Comparison of ENCODE assay signal across 19 cellular contexts in the genomic region with DNA sequence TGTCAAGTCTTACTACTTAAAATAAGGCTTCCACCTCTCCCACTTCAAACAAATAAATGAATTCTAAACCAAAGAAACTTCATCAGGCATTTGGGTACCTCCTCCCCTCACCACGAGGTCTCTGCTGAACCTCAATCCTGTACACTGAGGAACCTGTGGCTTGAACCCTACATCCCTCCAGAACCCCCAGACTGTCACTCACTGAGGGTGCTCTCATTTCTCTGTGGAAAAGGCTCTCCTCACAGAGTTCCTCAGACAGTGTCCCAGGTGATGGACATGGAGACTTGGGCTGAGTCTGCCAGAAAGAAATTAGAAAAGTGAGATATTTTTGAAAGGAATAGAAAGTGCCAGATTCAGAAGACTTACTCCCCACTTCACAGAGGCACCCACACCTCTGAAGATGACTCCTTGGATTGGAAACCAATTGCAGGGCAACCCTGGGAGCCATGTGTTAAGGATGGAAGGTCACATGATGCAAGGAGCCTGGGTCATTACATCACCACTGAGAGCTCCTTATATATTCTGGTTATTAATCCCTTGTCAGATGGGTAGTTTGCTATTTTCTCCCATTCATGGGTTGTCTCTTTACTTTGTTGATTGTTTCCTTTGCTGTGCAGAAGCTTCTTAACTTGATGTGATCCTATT. TPM values are rescaled to one million over a fixed set of nuclear protein-coding genes. Genes with fewer than 3 reads are reported as not detected.
DNase-seq lines count a peak whose midpoint lies in the region; ATAC-seq, FAIRE-seq and TF ChIP-seq lines count a peak whose summit lies in the region.
"Had no signal": no experiment of that assay in that cellular context is flagged by ENCODE, and none has a peak within 500 bp of the region (broad histone marks: within the 10 kb centered on the region; RNA-seq: fewer than 3 reads in every experiment).

No MANE protein-coding gene starts in this region.

- no TSS peak for BruUV-seq in HepG2 (replicated peaks; lab: Mats Ljungman, UMichigan)
- no TSS peak for BruUV-seq in GM12878 (replicated peaks; lab: Mats Ljungman, UMichigan)

- TF ChIP-seq POLR2A in HepG2 (IDR thresholded peaks at IDR 0.05; ENCODE audit: insufficient read depth in 1 of 2, low read depth in 2 of 2, low read length in 2 of 2): no peak
- no peak for TF ChIP-seq POLR2A in right lobe of liver (IDR thresholded peaks at IDR 0.05)
- no peak for TF ChIP-seq POLR2A in GM12878 (IDR thresholded peaks at IDR 0.05; ENCODE audit: low read depth, low read length)

- H3K4me3 ChIP-seq in HepG2 (replicated peaks in 1 of 3; ENCODE audit: insufficient read depth in 1 of 3, low read depth in 2 of 3, low read length in 3 of 3) (no peak overlapping the region), right lobe of liver (no peak overlapping the region), GM12878 (no peak overlapping the region)
- H3K4me3 ChIP-seq: tibial artery had no signal

- TF ChIP-seq RAD21 in HepG2 (CRISPR knock-in tag; IDR thresholded peaks at IDR 0.05): no peak
- TF ChIP-seq RAD21 in GM12878 (IDR thresholded peaks at IDR 0.05; ENCODE audit: insufficient read depth, low read depth, low read length): no peak

- FAIRE-seq in HepG2 (lab: Jason Lieb, UNC) (peak; percentile 8), GM12878 (lab: Jason Lieb, UNC) (no peak)

- WGBS in HepG2 (ENCODE audit: low lambda C conversion rate): 96% methylated on average over 1 of the region's 1 CpG
- WGBS in right lobe of liver (ENCODE audit: insufficient coverage, low coverage, low lambda C conversion rate, missing lambda C conversion rate): 89% methylated on average over 1 of the region's 1 CpG
- 0% methylated on average over 1 of the region's 1 CpG for WGBS in GM12878 (ENCODE audit: insufficient coverage, insufficient replicate concordance, low lambda C conversion rate, missing lambda C conversion rate)

- peaks cover 9% of the 10 kb centered on the region for H3K36me3 Mint-ChIP-seq in stimulated activated effector memory CD8-positive, alpha-beta T cell treated with anti-CD3 and anti-CD28 coated beads, Interleukin-12 subunit alpha, Interleukin-12 subunit beta, amount 100 ng/mL, for 72 hours

- H3K9me3 ChIP-seq in HepG2 (ENCODE audit: low read length) (no peaks in the 10 kb centered on the region), right lobe of liver (no peaks in the 10 kb centered on the region), GM12878 (replicated peaks; ENCODE audit: control insufficient read depth, insufficient read depth, low read length) (no peaks in the 10 kb centered on the region)
- H3K9me3 ChIP-seq: tibial artery had no signal

- H3K9ac ChIP-seq in HepG2 (ENCODE audit: insufficient read depth, low read depth, low read length): no peak overlapping the region
- H3K9ac ChIP-seq in GM12878 (ENCODE audit: control insufficient read depth, insufficient read depth, low read length): no peak overlapping the region

- TF ChIP-seq CTCF in HepG2 (CRISPR knock-in tag; IDR thresholded peaks at IDR 0.05) (no peak), right lobe of liver (IDR thresholded peaks at IDR 0.05) (no peak), GM12878 (IDR thresholded peaks at IDR 0.05 in 2 of 3, conservative IDR thresholded peaks at IDR 0.05 in 1 of 3; ENCODE audit: control insufficient read depth in 2 of 3, extremely low read depth in 1 of 3, insufficient read depth in 1 of 3, low read depth in 3 of 3, low read length in 3 of 3) (no peak), GM10248 (IDR thresholded peaks at IDR 0.05; ENCODE audit: control extremely low read depth, extremely low read depth, low read depth, missing control alignments) (no peak)

- DNase-seq in HepG2 (ENCODE audit: low spot score): no peak
- no peak for DNase-seq in right lobe of liver
- no peak for DNase-seq in GM12878 (ENCODE audit: low read depth, low spot score)
- DNase-seq in stimulated activated effector memory CD8-positive, alpha-beta T cell treated with anti-CD3 and anti-CD28 coated beads, Interleukin-12 subunit alpha, Interleukin-12 subunit beta, amount 100 ng/mL, for 72 hours (ENCODE audit: low spot score in 2 of 2): peak in 1 of 2 donors; percentile 63
- no peak for DNase-seq in GM10248 (ENCODE audit: extremely low spot score)
- no peak for DNase-seq in GOT3 (lab: John Stamatoyannopoulos, UW)
- DNase-seq in NCI-H146 (lab: John Stamatoyannopoulos, UW): no peak
- DNase-seq: AML-193; COR-L47; effector CD4-positive, alpha-beta T cell; NCI-H1436; SHP77; stimulated activated CD4-positive, alpha-beta T cell treated with anti-CD3 and anti-CD28 coated beads, Interleukin-4, amount 100 ng/mL, for 24 hours; tibial artery had no signal

- H3K79me2 ChIP-seq in HepG2 (ENCODE audit: insufficient read depth, low read length): no peaks in the 10 kb centered on the region
- no peaks in the 10 kb centered on the region for H3K79me2 ChIP-seq in GM12878 (ENCODE audit: control insufficient read depth, insufficient read depth, low read length)

- intact Hi-C loops in HepG2 (cut with micrococcal nuclease; ENCODE audit: unreplicated experiment): no loop called here
- intact Hi-C loops in right lobe of liver (cut with DNase I): no loop called here
- intact Hi-C loops in GM12878 (cut with micrococcal nuclease; ENCODE audit: unreplicated experiment): no loop called here

- TF ChIP-seq EP300 in HepG2 (IDR thresholded peaks at IDR 0.05; ENCODE audit: low read depth in 2 of 2, low read length in 2 of 2): no peak
- TF ChIP-seq EP300 in HepG2 (CRISPR knock-in tag; IDR thresholded peaks at IDR 0.05; ENCODE audit: borderline replicate concordance): no peak
- TF ChIP-seq EP300 in GM12878 (IDR thresholded peaks at IDR 0.05; ENCODE audit: borderline replicate concordance in 1 of 2, control insufficient read depth in 1 of 2, low read depth in 2 of 2, low read length in 2 of 2): no peak

- RAD21 ChIA-PET in GM12878 (lab: Charles Lee; ENCODE audit: unreplicated experiment): interaction anchor here (1.1 kb wide), 1 partner anchor 24 kb away, joined by 6 read pairs; no protein-coding TSS in a partner anchor

- H3K27ac ChIP-seq in HepG2 (ENCODE audit: extremely low read length, insufficient read depth, low read length) (no peak overlapping the region), right lobe of liver (no peak overlapping the region), GM12878 (ENCODE audit: control insufficient read depth, insufficient read depth) (no peak overlapping the region)
- H3K27ac ChIP-seq: tibial artery had no signal

- POLR2A ChIA-PET in HepG2 (lab: Yijun Ruan, JAX) (interaction anchor here (0.9 kb wide), 1 partner anchor 105 kb away, joined by 3 read pairs; the partner anchor contains the start of gene RANBP6), GM12878 (lab: Charles Lee) (no interaction called here), GM10248 (lab: Yijun Ruan, JAX) (no interaction called here)

- CTCF ChIA-PET in HepG2 (lab: Yijun Ruan, JAX; ENCODE audit: low intra/inter-chr PET ratio, low total read pairs) (no interaction called here), GM12878 (lab: Yijun Ruan, JAX) (interaction anchor here (1.1 to 1.2 kb wide), 2 partner anchors 11 to 144 kb away, joined by 3 to 5 read pairs; no protein-coding TSS in a partner anchor), GM10248 (lab: Yijun Ruan, JAX) (interaction anchor here (0.9 to 1.3 kb wide), 3 partner anchors 14 to 70 kb away, joined by 3 to 4 read pairs (median 3); no protein-coding TSS in a partner anchor)

- no peaks in the 10 kb centered on the region for H3K9me3 Mint-ChIP-seq in stimulated activated effector memory CD8-positive, alpha-beta T cell treated with anti-CD3 and anti-CD28 coated beads, Interleukin-12 subunit alpha, Interleukin-12 subunit beta, amount 100 ng/mL, for 72 hours

- H3K27ac Mint-ChIP-seq in stimulated activated effector memory CD8-positive, alpha-beta T cell treated with anti-CD3 and anti-CD28 coated beads, Interleukin-12 subunit alpha, Interleukin-12 subunit beta, amount 100 ng/mL, for 72 hours: peak overlapping the region; percentile 29
- H3K27ac Mint-ChIP-seq: activated naive CD8-positive, alpha-beta T cell had no signal

- H4K20me1 ChIP-seq in HepG2 (ENCODE audit: insufficient read depth, low read length): no peaks in the 10 kb centered on the region
- no peaks in the 10 kb centered on the region for H4K20me1 ChIP-seq in GM12878 (ENCODE audit: control insufficient read depth, insufficient read depth)

- H3K4me1 ChIP-seq in HepG2 (ENCODE audit: insufficient read depth, low read length) (peaks cover 18% of the 10 kb centered on the region), right lobe of liver (no peaks in the 10 kb centered on the region), GM12878 (ENCODE audit: control insufficient read depth, insufficient read depth, low read length) (no peaks in the 10 kb centered on the region)
- H3K4me1 ChIP-seq: tibial artery had no signal

- H2AFZ ChIP-seq in HepG2 (ENCODE audit: low read length): no peak overlapping the region
- H2AFZ ChIP-seq in GM12878 (ENCODE audit: control insufficient read depth, low read depth, low read length): no peak overlapping the region

- H3K27me3 ChIP-seq in HepG2 (ENCODE audit: control insufficient read depth in 1 of 2, insufficient read depth in 2 of 2, low read length in 2 of 2) (no peaks in the 10 kb centered on the region), right lobe of liver (no peaks in the 10 kb centered on the region), GM12878 (replicated peaks in 1 of 2; ENCODE audit: control insufficient read depth in 2 of 2, insufficient read depth in 2 of 2, low read length in 1 of 2) (no peaks in the 10 kb centered on the region)
- H3K27me3 ChIP-seq: tibial artery had no signal

- in situ Hi-C loops in HepG2 (cut with HindIII; ENCODE audit: extremely low pct_ligation_motif_present, low pct_unique_long_range_greater_than_20kb) (no loop called here), GM12878 (cut with MboI) (no loop called here)

- H3K4me2 ChIP-seq in HepG2 (ENCODE audit: low read depth, low read length) (no peak overlapping the region), GM12878 (ENCODE audit: control insufficient read depth, insufficient read depth) (no peak overlapping the region)

- H3K36me3 ChIP-seq in HepG2 (replicated peaks in 1 of 2; ENCODE audit: control insufficient read depth in 1 of 2, insufficient read depth in 2 of 2, low read length in 2 of 2) (no peaks in the 10 kb centered on the region), right lobe of liver (no peaks in the 10 kb centered on the region), GM12878 (ENCODE audit: control insufficient read depth in 2 of 2, insufficient read depth in 2 of 2, low read length in 1 of 2) (no peaks in the 10 kb centered on the region)

- peak overlapping the region; percentile 32 for H3K4me3 Mint-ChIP-seq in stimulated activated effector memory CD8-positive, alpha-beta T cell treated with anti-CD3 and anti-CD28 coated beads, Interleukin-12 subunit alpha, Interleukin-12 subunit beta, amount 100 ng/mL, for 72 hours
- H3K4me3 Mint-ChIP-seq: activated naive CD8-positive, alpha-beta T cell had no signal

- H3K4me1 Mint-ChIP-seq in stimulated activated effector memory CD8-positive, alpha-beta T cell treated with anti-CD3 and anti-CD28 coated beads, Interleukin-12 subunit alpha, Interleukin-12 subunit beta, amount 100 ng/mL, for 72 hours: peaks cover 20% of the 10 kb centered on the region

- SMC1A ChIA-PET in GM12878 (lab: Charles Lee; ENCODE audit: uncharacterized antibody, unreplicated experiment): interaction anchor here (0.6 to 1.2 kb wide), 4 partner anchors 9 to 144 kb away, joined by 3 read pairs; no protein-coding TSS in a partner anchor

- ATAC-seq in HepG2 (no peak), right lobe of liver (no peak), SK-N-SH treated with all-trans-retinoic acid at 6 μM for 48 hours (peak; percentile 51), GM12878 (peak; percentile 27; the same call in 1 of the 3 replicates)
- ATAC-seq in stimulated activated effector memory CD8-positive, alpha-beta T cell treated with anti-CD3 and anti-CD28 coated beads, Interleukin-12 subunit alpha, Interleukin-12 subunit beta, amount 100 ng/mL, for 72 hours: peak; percentile 73

RNA-seq across cellular contexts. Expression of gene MLANA, which starts 19.8 kb away (rescaled TPM):
- total RNA-seq in HepG2 (2016; rRNA removed; fragmentation: Illumina TruSeq; extraction: Trizol) (0.11 and 0.72 TPM in 2 replicates), right lobe of liver (not detected), GM12878 (2014; rRNA removed) (0.11 TPM in 1 of 2 replicates, not detected in the other), GM12878 (2014; rRNA removed; fragmentation: Illumina TruSeq; extraction: Trizol) (not detected in 2 replicates), GM12878 (2021) (not detected in 2 replicates)
- total RNA-seq in HepG2 (2016; cell fraction: cytosol; rRNA removed; fragmentation: Illumina TruSeq; extraction: Trizol; ENCODE audit: low read depth): 0.88 TPM in 1 of 2 replicates, not detected in the other
- total RNA-seq in HepG2 (2016; cell fraction: insoluble cytoplasmic fraction; rRNA removed; fragmentation: Illumina TruSeq; extraction: Trizol): 0.15 and 0.32 TPM in 2 replicates
- total RNA-seq in HepG2 (2016; cell fraction: membrane; rRNA removed; fragmentation: Illumina TruSeq; extraction: Trizol): 0.43 and 0.72 TPM in 2 replicates
- not detected in 2 replicates for total RNA-seq in HepG2 (2016; cell fraction: nucleus; rRNA removed; fragmentation: Illumina TruSeq; extraction: Trizol)
- polyA plus RNA-seq in HepG2 (2011; rRNA removed) (0.18 TPM in 1 of 2 replicates, not detected in the other), GM12878 (2011; rRNA removed) (not detected in 2 replicates), GM12878 (2014; fragmentation: Illumina TruSeq; extraction: Trizol) (not detected in 2 replicates), GM12878 (2014; fragmentation: Nextera tagmentation; extraction: Ambion mirVana) (under 1 TPM; 0.11 to 0.15 TPM), GM12878 (2014; rRNA removed) (not detected in 2 replicates), GM12878 (2016; fragmentation: Nextera tagmentation; extraction: Ambion mirVana) (under 1 TPM in 1 of 2 experiments, not detected in 1; 0.26 TPM)
- not detected in 2 replicates for polyA plus RNA-seq in HepG2 (2011; cell fraction: cytosol; rRNA removed)
- not detected in 2 replicates for polyA plus RNA-seq in HepG2 (2011; cell fraction: nucleus; rRNA removed)
- polyA plus RNA-seq in HepG2 (2012): 0.23 and 0.43 TPM in 2 replicates
- 0.75 and 0.91 TPM in 2 replicates for polyA plus RNA-seq in HepG2 (2016; cell fraction: cytosol; fragmentation: Illumina TruSeq; extraction: Trizol; ENCODE audit: low read depth)
- polyA plus RNA-seq in HepG2 (2016; cell fraction: insoluble cytoplasmic fraction; fragmentation: Illumina TruSeq; extraction: Trizol; ENCODE audit: low read depth): 0.23 and 0.33 TPM in 2 replicates
- polyA plus RNA-seq in HepG2 (2016; cell fraction: membrane; fragmentation: Illumina TruSeq; extraction: Trizol; ENCODE audit: low read depth): 0.70 and 1.0 TPM in 2 replicates
- not detected in 2 replicates for polyA plus RNA-seq in HepG2 (2016; cell fraction: nucleus; fragmentation: Illumina TruSeq; extraction: Trizol; ENCODE audit: insufficient read depth, low read depth)
- polyA minus RNA-seq in HepG2 (2011; rRNA and poly(A)+ RNA removed; ENCODE audit: low replicate concordance): 0.10 TPM in 1 of 2 replicates, not detected in the other
- polyA minus RNA-seq in HepG2 (2011; cell fraction: cytosol; rRNA and poly(A)+ RNA removed): not detected in 2 replicates
- not detected in 2 replicates for polyA minus RNA-seq in HepG2 (2011; cell fraction: nucleus; rRNA and poly(A)+ RNA removed)
- total RNA-seq in GM12878 (2013; cell fraction: nucleolus; rRNA removed): not detected in 2 replicates
- 0.20 TPM for polyA plus RNA-seq in GM12878 (2011; ENCODE audit: low read depth)
- not detected in 2 replicates for polyA plus RNA-seq in GM12878 (2011; cell fraction: cytosol; rRNA removed)
- polyA plus RNA-seq in GM12878 (2011; cell fraction: nucleus; rRNA removed): not detected in 2 replicates
- polyA plus RNA-seq in GM12878 (2012): 0.31 and 0.70 TPM in 2 replicates
- not detected in 2 replicates for polyA minus RNA-seq in GM12878 (2011; rRNA and poly(A)+ RNA removed)
- not detected in 2 replicates for polyA minus RNA-seq in GM12878 (2011; cell fraction: cytosol; rRNA and poly(A)+ RNA removed)
- polyA minus RNA-seq in GM12878 (2011; cell fraction: nucleus; rRNA and poly(A)+ RNA removed): not detected in 2 replicates
- total RNA-seq: cardiac septum; osteoblast; T-helper 2 cell treated with Interferon-gamma antibody and Interleukin-4, amounts not matched to agents 100 ng/mL and 5 ng/mL, for 36 hours had no signal

Comparison
In these comparisons a context has a peak if more than half of its experiments do, and no peak if none do; other contexts are left out.
1. ATAC-seq: peak in SK-N-SH treated with all-trans-retinoic acid at 6 μM for 48 hours (single experiment), GM12878 (single experiment) and stimulated activated effector memory CD8-positive, alpha-beta T cell treated with anti-CD3 and anti-CD28 coated beads, Interleukin-12 subunit alpha, Interleukin-12 subunit beta, amount 100 ng/mL, for 72 hours (single experiment); none in HepG2 (single experiment) and right lobe of liver (0 of 4).
2. Of the 75 proteins assayed by ChIP-seq in both HepG2 and GM12878: peak only in HepG2: CEBPB; only in GM12878: none; in both: none; in neither: 73; mixed calls (peak in some experiments, not most) for 1.